ENCODE assay signal across 11 cellular contexts in the genomic region with DNA sequence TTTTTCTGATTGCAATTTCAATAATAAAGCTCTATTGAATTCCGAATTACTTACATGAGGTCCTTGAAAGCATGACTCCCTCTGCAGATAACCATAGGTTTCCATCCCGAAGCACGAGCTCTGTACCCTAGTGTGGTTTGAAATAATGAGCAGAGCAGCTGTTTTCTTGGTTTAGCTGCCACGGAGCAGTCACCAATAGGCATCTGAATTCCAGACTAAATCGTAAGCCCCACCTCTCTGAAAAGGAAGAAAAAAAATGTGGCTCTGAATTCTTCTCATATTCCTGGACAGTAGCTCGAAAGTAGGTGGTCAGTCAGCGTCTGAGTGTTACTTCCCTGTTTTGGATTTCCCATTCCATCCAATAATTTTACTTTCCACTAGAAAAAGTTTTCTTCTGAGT. TPM values are rescaled to one million over a fixed set of nuclear protein-coding genes. Genes with fewer than 3 reads are reported as not detected.
DNase-seq lines count a peak whose midpoint lies in the region; ATAC-seq and TF ChIP-seq lines count a peak whose summit lies in the region.
"Had no signal": no experiment of that assay in that cellular context is flagged by ENCODE, and none has a peak within 500 bp of the region (broad histone marks: within the 10 kb centered on the region; RNA-seq: fewer than 3 reads in every experiment).

No MANE protein-coding gene starts in this region.

- no peak overlapping the region for H3K27ac Mint-ChIP-seq in CD4-positive, alpha-beta T cell
- H3K27ac Mint-ChIP-seq: IgD-negative memory B cell had no signal

- H3K4me1 Mint-ChIP-seq in CD4-positive, alpha-beta T cell (ENCODE audit: low read depth), result no peaks in the 10 kb centered on the region
- H3K4me1 Mint-ChIP-seq: IgD-negative memory B cell had no signal

- H3K36me3 Mint-ChIP-seq in CD4-positive, alpha-beta T cell (ENCODE audit: low read depth), result no peaks in the 10 kb centered on the region

- H3K4me3 ChIP-seq in coronary artery, result peak overlapping the region; percentile 23
- peak overlapping the region; percentile 22 for H3K4me3 ChIP-seq in lower lobe of right lung

- H3K36me3 ChIP-seq in lower lobe of right lung, result no peaks in the 10 kb centered on the region

- no peaks in the 10 kb centered on the region for H3K27me3 Mint-ChIP-seq in CD4-positive, alpha-beta T cell
- H3K27me3 Mint-ChIP-seq: IgD-negative memory B cell had no signal

- no peaks in the 10 kb centered on the region for H3K27me3 ChIP-seq in lower lobe of right lung (ENCODE audit: low read depth)
- H3K27me3 ChIP-seq in CD4-positive, alpha-beta T cell (ENCODE audit: control insufficient read depth, insufficient read depth, low read length), result no peaks in the 10 kb centered on the region

- no peaks in the 10 kb centered on the region for H3K9me3 ChIP-seq in lower lobe of right lung
- no peaks in the 10 kb centered on the region for H3K9me3 ChIP-seq in CD4-positive, alpha-beta T cell (ENCODE audit: control insufficient read depth, low read length)

- intact Hi-C loops in lower lobe of right lung (cut with DNase I), result no loop called here
- intact Hi-C loops in CD4-positive, alpha-beta T cell (cut with DNase I, micrococcal nuclease), result no loop called here

- POLR2A ChIA-PET in CD4-positive, alpha-beta T cell (lab: Charles Lee), result no interaction called here

- DNase-seq in AG08395 (ENCODE audit: low spot score), result peak; percentile 87
- DNase-seq in LHCN-M2 (ENCODE audit: low read depth), result peak; percentile 94
- no peak for DNase-seq in coronary artery (ENCODE audit: low spot score)
- no peak for DNase-seq in lower lobe of right lung
- DNase-seq in CD4-positive, alpha-beta T cell, result no peak
- no peak for DNase-seq in GOT3 (lab: John Stamatoyannopoulos, UW)
- DNase-seq in RPMI8226, result no peak
- DNase-seq: DMS53, posterior cingulate gyrus had no signal

- H3K27ac ChIP-seq in coronary artery (no peak overlapping the region), lower lobe of right lung (no peak overlapping the region)
- no peak overlapping the region for H3K27ac ChIP-seq in CD4-positive, alpha-beta T cell (ENCODE audit: low read depth, low read length)

- no peaks in the 10 kb centered on the region for H3K9me3 Mint-ChIP-seq in CD4-positive, alpha-beta T cell
- H3K9me3 Mint-ChIP-seq: IgD-negative memory B cell had no signal

- ATAC-seq in lower lobe of right lung, result peak; percentile 57 to 78
- no peak for ATAC-seq in CD4-positive, alpha-beta T cell (ENCODE audit: poor library complexity)
- ATAC-seq in HG02798 (IDR thresholded peaks at IDR 0.05; ENCODE audit: poor library complexity, unreplicated experiment), result no peak

- H3K4me3 Mint-ChIP-seq in CD4-positive, alpha-beta T cell, result no peak overlapping the region
- H3K4me3 Mint-ChIP-seq: IgD-negative memory B cell had no signal

- H3K4me1 ChIP-seq in lower lobe of right lung, result peaks cover 9% of the 10 kb centered on the region

- CTCF ChIA-PET in CD4-positive, alpha-beta T cell (lab: Charles Lee), result no interaction called here

- no peak for TF ChIP-seq CTCF in coronary artery (IDR thresholded peaks at IDR 0.05)
- TF ChIP-seq CTCF in lower lobe of right lung (IDR thresholded peaks at IDR 0.05), result no peak
- no peak for TF ChIP-seq CTCF in CD4-positive, alpha-beta T cell (IDR thresholded peaks at IDR 0.05)

RNA-seq across cellular contexts. Expression of a gene that starts 18.6 kb away (rescaled TPM):
- total RNA-seq in LHCN-M2 (2014; rRNA removed) (25.7 and 26.1 TPM in 2 replicates), lower lobe of right lung (14.6 TPM)
- 9.2 TPM for polyA plus RNA-seq in LHCN-M2 (2012)
- 10 to 100 TPM; 12.5 to 14.6 TPM for total RNA-seq in CD4-positive, alpha-beta T cell

Comparison
In these comparisons a context has a peak if more than half of its experiments do, and no peak if none do; other contexts are left out.
1. DNase-seq: peak in AG08395 (single experiment) and LHCN-M2 (single experiment); none in coronary artery (single experiment), lower lobe of right lung (single experiment), CD4-positive, alpha-beta T cell (0 of 10), GOT3 (single experiment) and RPMI8226 (single experiment).
2. ATAC-seq: peak in lower lobe of right lung (2 of 2); none in CD4-positive, alpha-beta T cell (single experiment) and HG02798 (single experiment).